In genomic region chr1:199182151-199182843, GRCh38 we compare ENCODE assay signal across 10 cellular contexts.
DNase-seq lines count a peak whose midpoint lies in the region; ATAC-seq, FAIRE-seq and TF ChIP-seq lines count a peak whose summit lies in the region.
"Had no signal": no experiment of that assay in that cellular context is flagged by ENCODE, and none has a peak within 500 bp of the region (broad histone marks: within the 10 kb centered on the region; RNA-seq: fewer than 3 reads in every experiment).

No MANE protein-coding gene starts in this region.

- H3K27me3 ChIP-seq in CD4-positive, alpha-beta T cell (ENCODE audit: control insufficient read depth, insufficient read depth, low read length): no peaks in the 10 kb centered on the region

- no peaks in the 10 kb centered on the region for H3K27me3 Mint-ChIP-seq in neural crest cell (ENCODE audit: low read depth)
- H3K27me3 Mint-ChIP-seq in CD4-positive, alpha-beta T cell: no peaks in the 10 kb centered on the region

- intact Hi-C loops in CD4-positive, alpha-beta T cell (cut with DNase I, micrococcal nuclease): no loop called here

- TF ChIP-seq CTCF in neural crest cell (conservative IDR thresholded peaks at IDR 0.05): no peak
- no peak for TF ChIP-seq CTCF in CD4-positive, alpha-beta T cell (IDR thresholded peaks at IDR 0.05)

- CTCF ChIA-PET in CD4-positive, alpha-beta T cell (lab: Charles Lee): no interaction called here

- no peak for FAIRE-seq in frontal cortex (lab: Jason Lieb, UNC)

- ATAC-seq in GM19043 (IDR thresholded peaks at IDR 0.05; ENCODE audit: low read depth, unreplicated experiment) (peak; percentile 66), HG03095 (IDR thresholded peaks at IDR 0.05; ENCODE audit: unreplicated experiment) (peak; percentile 82), GM19397 (IDR thresholded peaks at IDR 0.05; ENCODE audit: unreplicated experiment) (no peak)
- ATAC-seq in CD4-positive, alpha-beta T cell (ENCODE audit: poor library complexity): no peak

- H3K4me1 Mint-ChIP-seq in neural crest cell: peaks cover 6% of the 10 kb centered on the region
- no peaks in the 10 kb centered on the region for H3K4me1 Mint-ChIP-seq in CD4-positive, alpha-beta T cell (ENCODE audit: low read depth)

- no peak overlapping the region for H3K27ac ChIP-seq in CD4-positive, alpha-beta T cell (ENCODE audit: low read depth, low read length)
- H3K27ac ChIP-seq: PC-9 had no signal

- no peaks in the 10 kb centered on the region for H3K9me3 Mint-ChIP-seq in neural crest cell
- H3K9me3 Mint-ChIP-seq in CD4-positive, alpha-beta T cell: no peaks in the 10 kb centered on the region

- H3K9me3 ChIP-seq in CD4-positive, alpha-beta T cell (ENCODE audit: control insufficient read depth, low read length): no peaks in the 10 kb centered on the region

- peak; percentile 37 for DNase-seq in SKM-1 (lab: John Stamatoyannopoulos, UW; ENCODE audit: unreplicated experiment)
- DNase-seq in neural crest cell (ENCODE audit: low read depth, low spot score): no peak
- no peak for DNase-seq in frontal cortex (ENCODE audit: low spot score in 2 of 2)
- DNase-seq in CD4-positive, alpha-beta T cell: no peak
- DNase-seq: NCI-H1105, PC-9 had no signal

- no peak overlapping the region for H3K4me3 Mint-ChIP-seq in neural crest cell
- H3K4me3 Mint-ChIP-seq in CD4-positive, alpha-beta T cell: no peak overlapping the region
- H3K4me3 Mint-ChIP-seq: activated naive CD8-positive, alpha-beta T cell had no signal

- peak overlapping the region; percentile 2 for H3K27ac Mint-ChIP-seq in neural crest cell (ENCODE audit: unreplicated experiment)
- H3K27ac Mint-ChIP-seq in CD4-positive, alpha-beta T cell: no peak overlapping the region
- H3K27ac Mint-ChIP-seq: activated naive CD8-positive, alpha-beta T cell had no signal

- no peaks in the 10 kb centered on the region for H3K36me3 Mint-ChIP-seq in neural crest cell (ENCODE audit: low read depth)
- H3K36me3 Mint-ChIP-seq in CD4-positive, alpha-beta T cell (ENCODE audit: low read depth): no peaks in the 10 kb centered on the region
- H3K36me3 Mint-ChIP-seq: activated naive CD8-positive, alpha-beta T cell had no signal

- POLR2A ChIA-PET in CD4-positive, alpha-beta T cell (lab: Charles Lee): no interaction called here

Comparison
In these comparisons a context has a peak if more than half of its experiments do, and no peak if none do; other contexts are left out.
1. ATAC-seq: peak in GM19043 (single experiment) and HG03095 (single experiment); none in GM19397 (single experiment) and CD4-positive, alpha-beta T cell (single experiment).